8 cellular contexts compared by ENCODE assay signal in the genomic region with DNA sequence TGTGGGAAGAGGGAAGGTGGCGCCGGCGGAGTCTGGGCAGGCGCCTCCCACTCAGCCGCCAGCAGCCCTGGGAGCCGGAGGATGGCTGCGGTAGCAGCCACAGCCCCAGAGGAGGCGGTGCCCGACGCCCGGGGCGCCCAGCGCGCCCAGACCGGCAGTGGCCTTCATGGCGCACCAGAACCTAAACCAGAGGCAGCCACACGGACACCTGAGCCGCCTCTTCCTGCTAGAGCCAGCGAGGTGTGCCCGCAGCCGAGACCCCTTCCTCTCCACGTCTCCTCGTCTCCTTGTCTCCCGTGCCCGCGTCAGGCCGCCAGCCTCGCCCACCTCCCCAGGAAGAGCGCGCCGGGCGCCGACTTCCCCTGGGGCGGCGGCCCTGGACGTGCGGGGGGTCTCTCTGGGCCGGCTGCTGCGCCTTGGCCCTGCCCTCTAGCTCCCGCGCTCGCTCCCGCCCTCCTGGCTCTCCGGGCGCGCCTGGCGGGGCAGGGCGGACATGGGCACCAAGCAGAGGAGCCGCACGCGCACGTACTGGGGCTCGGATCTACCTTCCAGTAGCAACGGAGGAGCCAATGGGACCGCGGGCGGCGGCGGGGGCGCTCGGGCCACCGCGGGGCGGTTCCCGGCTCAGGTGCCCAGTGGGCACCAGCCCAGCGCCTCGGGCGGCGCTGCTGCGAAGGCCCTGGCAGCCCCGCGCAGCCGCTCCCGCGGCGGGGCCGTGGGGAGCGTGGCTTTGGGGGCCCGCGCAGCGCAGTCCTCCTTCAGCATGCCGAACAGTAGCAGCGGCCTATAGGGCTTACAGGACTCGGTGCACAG. TPM values are rescaled to one million over a fixed set of nuclear protein-coding genes. Genes with fewer than 3 reads are reported as not detected.
DNase-seq lines count a peak whose midpoint lies in the region; ATAC-seq and TF ChIP-seq lines count a peak whose summit lies in the region.
"Had no signal": no experiment of that assay in that cellular context is flagged by ENCODE, and none has a peak within 500 bp of the region (broad histone marks: within the 10 kb centered on the region; RNA-seq: fewer than 3 reads in every experiment).

No MANE protein-coding gene starts in this region.

- H2AFZ ChIP-seq in MM.1S (ENCODE audit: low read length) (peak overlapping the region; percentile 95), fibroblast of lung (ENCODE audit: low read length) (peak overlapping the region; percentile 77)

- peak; percentile 75 for DNase-seq in G401 (ENCODE audit: low spot score)
- peak; percentile 61 for DNase-seq in MM.1S
- peak; percentile 74 for DNase-seq in UCSD-AML1 (lab: John Stamatoyannopoulos, UW; ENCODE audit: unreplicated experiment)
- peak; percentile 12 to 41 for DNase-seq in fibroblast of lung (ENCODE audit: low read depth in 2 of 2)
- no peak for DNase-seq in vagina (ENCODE audit: extremely low spot score in 2 of 2)

- no peaks in the 10 kb centered on the region for H3K9me2 ChIP-seq in MM.1S (replicated peaks; ENCODE audit: insufficient read depth, low read length)

- H3K9ac ChIP-seq in MM.1S (ENCODE audit: low read length) (peak overlapping the region; percentile 32; the same call in 1 of the 2 replicates), fibroblast of lung (ENCODE audit: insufficient read depth, low read length) (no peak overlapping the region), muscle layer of colon (ENCODE audit: low read length) (no peak overlapping the region)

- intact Hi-C loops in vagina (cut with DNase I) = no loop called here

- H3K79me2 ChIP-seq in MM.1S (ENCODE audit: low read length) (no peaks in the 10 kb centered on the region), fibroblast of lung (ENCODE audit: control insufficient read depth, insufficient read depth, low read length) (no peaks in the 10 kb centered on the region)

- no peak for TF ChIP-seq POLR2A in vagina (IDR thresholded peaks at IDR 0.05)

- H3K36me3 ChIP-seq in MM.1S (replicated peaks; ENCODE audit: insufficient read depth, low read length) (no peaks in the 10 kb centered on the region), fibroblast of lung (ENCODE audit: control insufficient read depth, insufficient read depth, low read length) (no peaks in the 10 kb centered on the region), muscle layer of colon (ENCODE audit: insufficient read depth, low read length) (no peaks in the 10 kb centered on the region), vagina (no peaks in the 10 kb centered on the region)

- TF ChIP-seq CTCF in MM.1S (IDR thresholded peaks at IDR 0.05; ENCODE audit: low read length) (peak; percentile 11), fibroblast of lung (conservative IDR thresholded peaks at IDR 0.05 in 1 of 2, IDR thresholded peaks at IDR 0.05 in 1 of 2; ENCODE audit: low read depth in 1 of 2, low read length in 2 of 2) (no peak), vagina (IDR thresholded peaks at IDR 0.05) (peak in 1 of 3 experiments; percentile 5)

- no peak overlapping the region for H3K27ac ChIP-seq in MM.1S (ENCODE audit: low read length)
- no peak overlapping the region for H3K27ac ChIP-seq in fibroblast of lung (ENCODE audit: insufficient read depth, low read length)
- H3K27ac ChIP-seq in muscle layer of colon (ENCODE audit: low read depth, low read length) = peak overlapping the region; percentile 55
- H3K27ac ChIP-seq in vagina = peak overlapping the region; percentile 76

- H3K9me3 ChIP-seq in MM.1S (replicated peaks; ENCODE audit: insufficient read depth, low read length) = no peaks in the 10 kb centered on the region
- H3K9me3 ChIP-seq in fibroblast of lung (ENCODE audit: control insufficient read depth, insufficient read depth, low read depth, low read length) = no peaks in the 10 kb centered on the region
- no peaks in the 10 kb centered on the region for H3K9me3 ChIP-seq in muscle layer of colon (ENCODE audit: low read length)
- H3K9me3 ChIP-seq in vagina = no peaks in the 10 kb centered on the region

- H3K4me2 ChIP-seq in MM.1S (ENCODE audit: low read depth, low read length) = peak overlapping the region; percentile 95
- H3K4me2 ChIP-seq in fibroblast of lung (ENCODE audit: extremely low read depth, insufficient read depth, low read length) = peak overlapping the region; percentile 85

- H3K27me3 ChIP-seq in MM.1S (replicated peaks; ENCODE audit: insufficient read depth, low read length) (0 out of 2 replicates have a peak, but pooled peaks cover 5% of the 10 kb centered on the region), fibroblast of lung (ENCODE audit: control insufficient read depth, insufficient read depth, low read length) (peaks cover 34% of the 10 kb centered on the region), muscle layer of colon (ENCODE audit: control insufficient read depth in 1 of 2, insufficient read depth in 2 of 2, low read length in 2 of 2) (peaks cover 0 to 6% of the 10 kb centered on the region in 2 donors), vagina (no peaks in the 10 kb centered on the region)

- H3F3A ChIP-seq in MM.1S (ENCODE audit: insufficient read depth, low read length) = no peaks in the 10 kb centered on the region

- H3K4me1 ChIP-seq in MM.1S (ENCODE audit: low read length) (no peaks in the 10 kb centered on the region), fibroblast of lung (ENCODE audit: control insufficient read depth, extremely low read depth, insufficient read depth, low read length) (no peaks in the 10 kb centered on the region), muscle layer of colon (ENCODE audit: insufficient read depth, low read length) (peaks cover 11% of the 10 kb centered on the region), vagina (peaks cover 6% of the 10 kb centered on the region)

- no peak for ATAC-seq in GM18858 (IDR thresholded peaks at IDR 0.05; ENCODE audit: unreplicated experiment)

- H3K4me3 ChIP-seq in MM.1S (ENCODE audit: low read length) (peak overlapping the region; percentile 81), fibroblast of lung (replicated peaks in 1 of 4; ENCODE audit: control extremely low read depth in 1 of 4, insufficient read depth in 1 of 4, low read depth in 3 of 4, low read length in 4 of 4) (peak overlapping the region; percentile 23 to 54 (median 30)), muscle layer of colon (ENCODE audit: low read depth in 1 of 2, low read length in 2 of 2) (peak overlapping the region; percentile 61 to 75), vagina (peak overlapping the region; percentile 71 to 77)

- in situ Hi-C loops in G401 (cut with HindIII; ENCODE audit: low sequenced_read_pairs) = no loop called here

- no peaks in the 10 kb centered on the region for H4K20me1 ChIP-seq in MM.1S (ENCODE audit: insufficient read depth, low read length)
- H4K20me1 ChIP-seq in fibroblast of lung (ENCODE audit: control insufficient read depth, extremely low read depth, insufficient read depth, low read length) = no peaks in the 10 kb centered on the region

RNA-seq across cellular contexts. Expression of a gene that starts 33.0 kb away (rescaled TPM):
- total RNA-seq in G401 (2014; rRNA removed; shearing (Covaris generic)) = not detected in 2 replicates
- total RNA-seq in fibroblast of lung (not detected in 2 replicates), vagina (not detected)
- not detected in 2 replicates for polyA plus RNA-seq in fibroblast of lung
- not detected in 2 replicates for polyA plus RNA-seq in fibroblast of lung (2012)
- polyA minus RNA-seq in fibroblast of lung (ENCODE audit: low replicate concordance) = not detected in 2 replicates
- total RNA-seq: activated CD8-positive, alpha-beta memory T cell treated with anti-CD3 and anti-CD28 coated beads for 36 hours had no signal

Comparison
In these comparisons a context has a peak if more than half of its experiments do, and no peak if none do; other contexts are left out.
1. DNase-seq: peak in G401 (single experiment), MM.1S (single experiment), UCSD-AML1 (single experiment) and fibroblast of lung (2 of 2); none in vagina (0 of 2).
2. H3K27ac ChIP-seq: peak in muscle layer of colon (single experiment) and vagina (single experiment); none in MM.1S (single experiment) and fibroblast of lung (single experiment).
3. H3K4me3 ChIP-seq: peak in every context shown above with its lines; median percentile 81 in MM.1S; 74 in vagina; 68 in muscle layer of colon; 30 in fibroblast of lung.